Comparison of ENCODE assay signal across 7 cellular contexts in genomic region chr12:27277846-27278260, GRCh38. TPM values are rescaled to one million over a fixed set of nuclear protein-coding genes. Genes with fewer than 3 reads are reported as not detected.
A peak's percentile ranks its signal among the peaks of the same experiment; 100 is the strongest.
DNase-seq lines count a peak whose midpoint lies in the region; ATAC-seq, FAIRE-seq and TF ChIP-seq lines count a peak whose summit lies in the region.

No MANE protein-coding gene starts in this region.

- H3K27ac ChIP-seq in HUES48 (ENCODE audit: low read depth, low read length) (no peak overlapping the region), colonic mucosa (peak overlapping the region; percentile 69), osteoblast (ENCODE audit: low read depth, low read length) (peak overlapping the region; percentile 82)

- H3K9ac ChIP-seq in HUES48 (ENCODE audit: low read depth, low read length) (0 out of 2 replicates have a peak overlapping the region, but pooled peaks have one; percentile 0), colonic mucosa (ENCODE audit: low read depth in 2 of 2, low read length in 2 of 2) (peak overlapping the region in 1 of 2 donors; percentile 62)

- H3K4me3 ChIP-seq in HUES48 (ENCODE audit: low read depth, low read length) (no peak overlapping the region), colonic mucosa (no peak overlapping the region), osteoblast (ENCODE audit: insufficient read depth, low read length) (no peak overlapping the region)

- TF ChIP-seq CTCF in colonic mucosa (IDR thresholded peaks at IDR 0.05) = no peak
- TF ChIP-seq CTCF in osteoblast (IDR thresholded peaks at IDR 0.05; ENCODE audit: extremely low read depth, low read depth, low read length) = no peak

- peaks cover 41% of the 10 kb centered on the region for H3K4me1 ChIP-seq in HUES48 (ENCODE audit: control insufficient read depth, insufficient read depth, low read length)
- H3K4me1 ChIP-seq in colonic mucosa = peaks cover 17% of the 10 kb centered on the region
- peaks cover 25% of the 10 kb centered on the region for H3K4me1 ChIP-seq in osteoblast (ENCODE audit: insufficient read depth, low read length)

- H3K79me2 ChIP-seq in osteoblast (ENCODE audit: insufficient read depth, low read length) = peaks cover 72% of the 10 kb centered on the region

- H3K36me3 ChIP-seq in HUES48 (ENCODE audit: control insufficient read depth, insufficient read depth, low read length) = no peaks in the 10 kb centered on the region
- no peaks in the 10 kb centered on the region for H3K36me3 ChIP-seq in colonic mucosa
- no peaks in the 10 kb centered on the region for H3K36me3 ChIP-seq in osteoblast (ENCODE audit: insufficient read depth, low read length)

- ATAC-seq in GM21717 (IDR thresholded peaks at IDR 0.05; ENCODE audit: unreplicated experiment) = peak; percentile 73

- peak; percentile 18 for DNase-seq in GM18507 (ENCODE audit: extremely low spot score, insufficient read length, low read depth)
- DNase-seq in colonic mucosa = peak; percentile 87
- no peak for DNase-seq in osteoblast (ENCODE audit: insufficient read length, low spot score, missing footprints)
- DNase-seq in islet precursor cell = no peak
- no peak for DNase-seq in foreskin melanocyte

- FAIRE-seq in GM18507 (lab: Jason Lieb, UNC) = peak; percentile 89

- intact Hi-C loops in colonic mucosa (cut with DNase I) = no loop called here

- peaks cover 6% of the 10 kb centered on the region for H4K20me1 ChIP-seq in osteoblast (ENCODE audit: insufficient read depth, low read length)

- H3K9me3 ChIP-seq in HUES48 (ENCODE audit: control insufficient read depth, insufficient read depth, low read length) (no peaks in the 10 kb centered on the region), colonic mucosa (no peaks in the 10 kb centered on the region), osteoblast (ENCODE audit: low read depth, low read length) (no peaks in the 10 kb centered on the region)

- H3K27me3 ChIP-seq in HUES48 (ENCODE audit: control insufficient read depth, insufficient read depth, low read length) = no peaks in the 10 kb centered on the region
- no peaks in the 10 kb centered on the region for H3K27me3 ChIP-seq in colonic mucosa
- no peaks in the 10 kb centered on the region for H3K27me3 ChIP-seq in osteoblast (ENCODE audit: insufficient read depth, low read length)

- H3K4me2 ChIP-seq in osteoblast (ENCODE audit: insufficient read depth, low read length) = peak overlapping the region; percentile 60

- H2AFZ ChIP-seq in osteoblast (ENCODE audit: low read length) = no peak overlapping the region

RNA-seq across cellular contexts. Expression of gene STK38L, which starts 33.8 kb away (rescaled TPM):
- total RNA-seq in colonic mucosa (10 to 100 TPM; 41.9 to 76.6 TPM), osteoblast (64.8 and 68.8 TPM in 2 replicates)

RNA-seq across cellular contexts. Expression of gene BMAL2, which starts 54.8 kb away (rescaled TPM):
- total RNA-seq in colonic mucosa = 10 to 100 TPM in 1 of 2 donors, 1 to 10 TPM in 1; 7.0 to 14.9 TPM
- 18.3 and 21.7 TPM in 2 replicates for total RNA-seq in osteoblast

Comparison
In these comparisons a context has a peak if more than half of its experiments do, and no peak if none do; other contexts are left out.
1. DNase-seq: peak in GM18507 (single experiment) and colonic mucosa (single experiment); none in osteoblast (single experiment), islet precursor cell (single experiment) and foreskin melanocyte (single experiment).